ENCODE assay signal across 8 cellular contexts in the genomic region with DNA sequence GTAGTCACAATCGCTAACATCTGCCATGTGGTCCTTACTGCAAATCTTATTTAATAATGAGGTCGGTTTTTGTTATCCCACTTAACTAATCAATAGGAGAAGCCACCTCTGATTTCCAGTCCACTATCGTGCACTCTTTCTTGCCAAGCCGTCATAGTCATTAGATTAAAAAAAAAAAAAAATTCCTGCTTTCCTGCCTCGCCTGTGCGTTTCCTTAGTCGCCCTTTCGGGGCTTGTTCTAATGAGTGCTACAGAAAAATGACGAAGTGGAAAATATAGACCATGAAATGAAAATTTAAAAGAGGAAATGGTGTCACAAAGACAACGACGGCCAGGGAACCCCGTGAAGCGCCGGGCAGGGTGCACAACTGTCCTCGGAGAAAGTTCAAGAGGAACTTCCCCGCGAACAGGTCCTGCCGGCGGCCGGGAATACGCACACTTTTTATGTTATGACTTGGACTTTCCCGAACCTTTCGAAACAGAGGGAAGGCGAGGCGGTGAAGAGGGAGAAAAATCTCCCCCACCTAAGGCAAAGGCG. TPM values are rescaled to one million over a fixed set of nuclear protein-coding genes. Genes with fewer than 3 reads are reported as not detected.
DNase-seq lines count a peak whose midpoint lies in the region; ATAC-seq and TF ChIP-seq lines count a peak whose summit lies in the region.

No MANE protein-coding gene starts in this region.

- DNase-seq in SK-N-MC (ENCODE audit: low read depth, low spot score): peak; percentile 28
- peak; percentile 21 for DNase-seq in cerebellar cortex (ENCODE audit: low spot score)
- DNase-seq in right lobe of liver: peak in 1 of 3 donors; percentile 79
- DNase-seq in stimulated activated effector memory CD8-positive, alpha-beta T cell treated with anti-CD3 and anti-CD28 coated beads, Interleukin-12 subunit alpha, Interleukin-12 subunit beta, amount 100 ng/mL, for 72 hours (ENCODE audit: low spot score in 2 of 2): no peak

- no peaks in the 10 kb centered on the region for H3K9me3 Mint-ChIP-seq in stimulated activated effector memory CD8-positive, alpha-beta T cell treated with anti-CD3 and anti-CD28 coated beads, Interleukin-12 subunit alpha, Interleukin-12 subunit beta, amount 100 ng/mL, for 72 hours

- ATAC-seq in GM18909 (IDR thresholded peaks at IDR 0.05; ENCODE audit: poor library complexity, unreplicated experiment): peak; percentile 28
- peak; percentile 25 for ATAC-seq in HG03175 (IDR thresholded peaks at IDR 0.05; ENCODE audit: unreplicated experiment)
- peak; percentile 4 to 45 (median 34) for ATAC-seq in right lobe of liver
- peak; percentile 27 for ATAC-seq in stimulated activated effector memory CD8-positive, alpha-beta T cell treated with anti-CD3 and anti-CD28 coated beads, Interleukin-12 subunit alpha, Interleukin-12 subunit beta, amount 100 ng/mL, for 72 hours
- no peak for ATAC-seq in GM18517 (IDR thresholded peaks at IDR 0.05; ENCODE audit: unreplicated experiment)

- H3K36me3 ChIP-seq in ACC112 (ENCODE audit: insufficient read depth, low read length) (no peaks in the 10 kb centered on the region), SK-N-MC (ENCODE audit: insufficient read depth, low read length) (peaks cover 17% of the 10 kb centered on the region; the same call in 1 of the 2 replicates), right lobe of liver (no peaks in the 10 kb centered on the region)

- peak overlapping the region; percentile 98 for H3K27ac Mint-ChIP-seq in stimulated activated effector memory CD8-positive, alpha-beta T cell treated with anti-CD3 and anti-CD28 coated beads, Interleukin-12 subunit alpha, Interleukin-12 subunit beta, amount 100 ng/mL, for 72 hours

- H3K27ac ChIP-seq in ACC112 (ENCODE audit: low read depth, low read length): peak overlapping the region; percentile 92
- peak overlapping the region; percentile 98 for H3K27ac ChIP-seq in SK-N-MC
- peak overlapping the region; percentile 83 to 96 (median 90) for H3K27ac ChIP-seq in right lobe of liver

- H2AFZ ChIP-seq in ACC112 (ENCODE audit: low read length, unreplicated experiment): no peak overlapping the region

- H3K4me3 ChIP-seq in ACC112 (ENCODE audit: low read depth, low read length) (peak overlapping the region; percentile 100), SK-N-MC (peak overlapping the region; percentile 85), right lobe of liver (peak overlapping the region; percentile 79 to 96 (median 92))

- intact Hi-C loops in right lobe of liver (cut with DNase I): no loop called here

- TF ChIP-seq POLR2A in right lobe of liver (IDR thresholded peaks at IDR 0.05): no peak

- peaks cover 34% of the 10 kb centered on the region for H3K79me2 ChIP-seq in ACC112 (ENCODE audit: control insufficient read depth, insufficient read depth, low read length, unreplicated experiment)

- H3K27me3 ChIP-seq in ACC112 (ENCODE audit: insufficient read depth, low read length) (no peaks in the 10 kb centered on the region), right lobe of liver (no peaks in the 10 kb centered on the region)

- peak overlapping the region; percentile 94 for H3K4me3 Mint-ChIP-seq in stimulated activated effector memory CD8-positive, alpha-beta T cell treated with anti-CD3 and anti-CD28 coated beads, Interleukin-12 subunit alpha, Interleukin-12 subunit beta, amount 100 ng/mL, for 72 hours

- TF ChIP-seq CTCF in right lobe of liver (IDR thresholded peaks at IDR 0.05): no peak

- H3K36me3 Mint-ChIP-seq in stimulated activated effector memory CD8-positive, alpha-beta T cell treated with anti-CD3 and anti-CD28 coated beads, Interleukin-12 subunit alpha, Interleukin-12 subunit beta, amount 100 ng/mL, for 72 hours: peaks cover 37% of the 10 kb centered on the region

- peak overlapping the region; percentile 91 for H3K9ac ChIP-seq in SK-N-MC (ENCODE audit: insufficient read length)

- peaks cover 24% of the 10 kb centered on the region for H3K4me1 Mint-ChIP-seq in stimulated activated effector memory CD8-positive, alpha-beta T cell treated with anti-CD3 and anti-CD28 coated beads, Interleukin-12 subunit alpha, Interleukin-12 subunit beta, amount 100 ng/mL, for 72 hours

- H3K9me3 ChIP-seq in SK-N-MC (ENCODE audit: low read depth, low read length): no peaks in the 10 kb centered on the region
- no peaks in the 10 kb centered on the region for H3K9me3 ChIP-seq in right lobe of liver

- peaks cover 33% of the 10 kb centered on the region for H3K4me1 ChIP-seq in ACC112 (ENCODE audit: control insufficient read depth, insufficient read depth, low read length, unreplicated experiment)
- peaks cover 0 to 15% (median 1%) of the 10 kb centered on the region in 4 donors for H3K4me1 ChIP-seq in right lobe of liver

- WGBS in right lobe of liver (ENCODE audit: insufficient coverage, low coverage, low lambda C conversion rate, missing lambda C conversion rate): 5% methylated on average over 24 of the region's 26 CpGs

RNA-seq across cellular contexts. Expression of gene RUFY1, which starts 0.3 kb away (rescaled TPM):
- 10 to 100 TPM; 17.6 to 24.2 (median 19.5) TPM for total RNA-seq in right lobe of liver

Comparison
In these comparisons a context has a peak if more than half of its experiments do, and no peak if none do; other contexts are left out.
1. DNase-seq: peak in SK-N-MC (single experiment) and cerebellar cortex (single experiment); none in stimulated activated effector memory CD8-positive, alpha-beta T cell treated with anti-CD3 and anti-CD28 coated beads, Interleukin-12 subunit alpha, Interleukin-12 subunit beta, amount 100 ng/mL, for 72 hours (0 of 2).
2. Peak in every context shown above with its lines, with median percentiles within 50 percentile points of each other: H3K27ac ChIP-seq and H3K4me3 ChIP-seq.